ENCODE assay signal across 20 cellular contexts in the genomic region with DNA sequence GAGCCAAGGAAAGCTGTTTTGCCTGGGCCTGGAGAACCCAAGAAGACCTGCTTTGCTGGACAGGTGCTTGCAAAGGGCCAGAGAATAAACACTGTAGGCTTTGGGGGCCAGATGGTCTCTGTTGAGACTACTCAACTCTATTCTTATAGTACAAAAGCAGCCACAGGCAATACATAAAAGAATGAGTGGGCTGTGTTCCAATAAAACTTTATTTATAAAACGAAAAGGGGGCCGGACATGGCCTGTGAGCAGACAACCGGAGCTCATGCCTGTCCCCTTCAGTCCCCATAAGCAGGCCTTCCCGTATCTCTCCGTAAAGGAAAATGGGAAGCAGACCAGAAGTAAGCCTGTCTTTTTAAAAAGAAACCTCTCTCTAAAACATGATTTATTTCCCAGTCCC.
DNase-seq lines count a peak whose midpoint lies in the region; ATAC-seq, FAIRE-seq and TF ChIP-seq lines count a peak whose summit lies in the region.
"Had no signal": no experiment of that assay in that cellular context is flagged by ENCODE, and none has a peak within 500 bp of the region (broad histone marks: within the 10 kb centered on the region; RNA-seq: fewer than 3 reads in every experiment).

No MANE protein-coding gene starts in this region.

- DNase-seq in NCI-H69 (lab: John Stamatoyannopoulos, UW): peak; percentile 36
- DNase-seq in K562 (ENCODE audit: extremely low read depth in 1 of 4, low spot score in 3 of 4): no peak
- DNase-seq in spleen: no peak
- no peak for DNase-seq in CD8-positive, alpha-beta memory T cell
- no peak for DNase-seq in islet precursor cell
- DNase-seq in endodermal cell: no peak
- DNase-seq in SK-N-DZ (ENCODE audit: low spot score): no peak
- DNase-seq: Calu3; CD4-positive, CD25-positive, alpha-beta regulatory T cell; DMS153; DMS79 treated with DMSO at 0.1 percent for 48 hours; EL; GOT3; H9; IMR-90; KG1 had no signal

- no peak for TF ChIP-seq POLR2A in K562 (conservative IDR thresholded peaks at IDR 0.05)
- TF ChIP-seq POLR2A in spleen (IDR thresholded peaks at IDR 0.05): no peak

- ATAC-seq in K562: no peak
- ATAC-seq: A549 had no signal

- 83% methylated on average over 4 of the region's 5 CpGs for WGBS in K562 (ENCODE audit: insufficient coverage, low coverage, missing lambda C conversion rate)
- WGBS in spleen, 5 donors: 76 to 91% (median 87%) methylated on average over 5 of the region's 5 CpGs
- 83 to 95% methylated on average over 3 to 5 of the region's 5 CpGs for WGBS in endodermal cell (ENCODE audit: insufficient coverage in 1 of 2, insufficient read length in 1 of 2), 2 experiments

- H3K27ac Mint-ChIP-seq in CD8-positive, alpha-beta memory T cell: no peak overlapping the region
- no peak overlapping the region for H3K27ac Mint-ChIP-seq in endodermal cell
- H3K27ac Mint-ChIP-seq: H9 had no signal

- CTCF ChIA-PET in K562 (lab: Yijun Ruan, JAX; ENCODE audit: low intra/inter-chr PET ratio): no interaction called here
- CTCF ChIA-PET in CD8-positive, alpha-beta memory T cell (lab: Charles Lee): interaction anchor here (1.0 kb wide), 1 partner anchor 13 kb away, joined by 4 read pairs; no protein-coding TSS in a partner anchor

- H3K27me3 Mint-ChIP-seq in CD8-positive, alpha-beta memory T cell: peaks cover 0 to 2% of the 10 kb centered on the region in 2 donors
- no peaks in the 10 kb centered on the region for H3K27me3 Mint-ChIP-seq in endodermal cell (ENCODE audit: insufficient read depth)
- H3K27me3 Mint-ChIP-seq: CD4-positive, CD25-positive, alpha-beta regulatory T cell had no signal

- H3K9ac ChIP-seq in BLaER1 treated with 17β-estradiol and CSF1 and Interleukin-3, amounts not matched to agents 10 nM and 100 nM: peak overlapping the region in 8 of 11 experiments; percentile 25 to 58 (median 44); a peak in 8 of 22 replicates
- H3K9ac ChIP-seq in K562 (ENCODE audit: insufficient read depth in 1 of 2, low read depth in 2 of 2, low read length in 2 of 2) (no peak overlapping the region; a peak in 1 of 4 replicates), endodermal cell (ENCODE audit: extremely low read depth, low read length, poor library complexity, severe bottlenecking) (no peak overlapping the region)

- peaks cover 96 to 100% (median 100%) of the 10 kb centered on the region in 10 experiments for H3K4me1 ChIP-seq in BLaER1 treated with 17β-estradiol and CSF1 and Interleukin-3, amounts not matched to agents 10 nM and 100 nM
- H3K4me1 ChIP-seq in K562 (replicated peaks in 1 of 2; ENCODE audit: control insufficient read depth in 2 of 2, insufficient read depth in 2 of 2, low read length in 2 of 2) (peaks cover 14 to 28% of the 10 kb centered on the region in 2 experiments), spleen (peaks cover 7 to 45% (median 26%) of the 10 kb centered on the region in 6 donors), endodermal cell (ENCODE audit: control insufficient read depth, insufficient read depth, low read length) (no peaks in the 10 kb centered on the region)
- peaks cover 11% of the 10 kb centered on the region for H3K4me1 ChIP-seq in CD8-positive, alpha-beta memory T cell (ENCODE audit: insufficient read depth, low read length)

- no TSS peak for BruUV-seq in K562 (replicated peaks; lab: Mats Ljungman, UMichigan)

- H3K36me3 ChIP-seq in BLaER1 treated with 17β-estradiol and CSF1 and Interleukin-3, amounts not matched to agents 10 nM and 100 nM: peaks cover 0 to 25% (median 7%) of the 10 kb centered on the region in 11 experiments; a peak in 10 of 22 replicates
- H3K36me3 ChIP-seq in K562 (ENCODE audit: control insufficient read depth, insufficient read depth, low read length): peaks cover 5% of the 10 kb centered on the region; the same call in 1 of the 3 replicates
- H3K36me3 ChIP-seq in spleen: peaks cover 0 to under 1% (median 0%) of the 10 kb centered on the region in 6 donors
- H3K36me3 ChIP-seq in CD8-positive, alpha-beta memory T cell (ENCODE audit: insufficient read depth, low read length): no peaks in the 10 kb centered on the region
- no peaks in the 10 kb centered on the region for H3K36me3 ChIP-seq in endodermal cell (ENCODE audit: control insufficient read depth, insufficient read depth, low read length)

- no peak for FAIRE-seq in K562 (lab: Jason Lieb, UNC)
- FAIRE-seq: A549, G401.6, GM12892 had no signal

- H3K79me2 ChIP-seq in K562 (ENCODE audit: control insufficient read depth, insufficient read depth, low read length): peaks cover 24% of the 10 kb centered on the region

- peak overlapping the region; percentile 57 to 98 (median 94); a peak in 21 of 22 replicates for H3K4me2 ChIP-seq in BLaER1 treated with 17β-estradiol and CSF1 and Interleukin-3, amounts not matched to agents 10 nM and 100 nM
- H3K4me2 ChIP-seq in K562 (ENCODE audit: insufficient read depth, low read length): no peak overlapping the region
- H3K4me2 ChIP-seq: A549 had no signal

- intact Hi-C loops in K562 (cut with micrococcal nuclease): no loop called here
- intact Hi-C loops in spleen (cut with DNase I; ENCODE audit: low total_unique reads): no loop called here

- no peaks in the 10 kb centered on the region for H3K9me1 ChIP-seq in K562 (ENCODE audit: control insufficient read depth, insufficient read depth, low read length)

- peaks cover 10 to 21% (median 12%) of the 10 kb centered on the region in 3 donors for H3K4me1 Mint-ChIP-seq in CD8-positive, alpha-beta memory T cell
- peaks cover 8% of the 10 kb centered on the region for H3K4me1 Mint-ChIP-seq in endodermal cell

- TF ChIP-seq EP300 in K562 (IDR thresholded peaks at IDR 0.05; ENCODE audit: low read length): no peak

- in situ Hi-C loops in K562 (cut with MboI): no loop called here

- no peaks in the 10 kb centered on the region for H3K36me3 Mint-ChIP-seq in CD8-positive, alpha-beta memory T cell
- no peaks in the 10 kb centered on the region for H3K36me3 Mint-ChIP-seq in endodermal cell (ENCODE audit: low read depth)

- no peak overlapping the region for H3K4me3 Mint-ChIP-seq in CD8-positive, alpha-beta memory T cell
- H3K4me3 Mint-ChIP-seq in endodermal cell: no peak overlapping the region
- H3K4me3 Mint-ChIP-seq: CD4-positive, CD25-positive, alpha-beta regulatory T cell; H9 had no signal

- H3K9me3 Mint-ChIP-seq in CD8-positive, alpha-beta memory T cell: no peaks in the 10 kb centered on the region
- H3K9me3 Mint-ChIP-seq in endodermal cell: no peaks in the 10 kb centered on the region
- H3K9me3 Mint-ChIP-seq: CD4-positive, CD25-positive, alpha-beta regulatory T cell; H9 had no signal

- peaks cover 3 to 58% (median 25%) of the 10 kb centered on the region in 11 experiments; a peak in 15 of 22 replicates for H4K20me1 ChIP-seq in BLaER1 treated with 17β-estradiol and CSF1 and Interleukin-3, amounts not matched to agents 10 nM and 100 nM
- no peaks in the 10 kb centered on the region for H4K20me1 ChIP-seq in K562 (replicated peaks; ENCODE audit: control insufficient read depth, insufficient read depth, low read length)

- no peaks in the 10 kb centered on the region for H3K27me3 ChIP-seq in BLaER1 treated with 17β-estradiol and CSF1 and Interleukin-3, amounts not matched to agents 10 nM and 100 nM
- H3K27me3 ChIP-seq in K562 (ENCODE audit: control insufficient read depth in 2 of 2, insufficient read depth in 2 of 2, low read length in 2 of 2) (no peaks in the 10 kb centered on the region), spleen (replicated peaks in 1 of 7) (peaks cover 0 to 4% (median 0%) of the 10 kb centered on the region in 7 donors), endodermal cell (ENCODE audit: control insufficient read depth, insufficient read depth, low read length, poor library complexity, severe bottlenecking) (no peaks in the 10 kb centered on the region)
- H3K27me3 ChIP-seq in CD8-positive, alpha-beta memory T cell (ENCODE audit: insufficient read depth, low read length, poor library complexity, severe bottlenecking): no peaks in the 10 kb centered on the region

- no peak for TF ChIP-seq CTCF in K562 (IDR thresholded peaks at IDR 0.05 in 2 of 3, conservative IDR thresholded peaks at IDR 0.05 in 1 of 3; ENCODE audit: insufficient read depth in 2 of 3, low read depth in 1 of 3, low read length in 3 of 3)
- no peak for TF ChIP-seq CTCF in spleen (IDR thresholded peaks at IDR 0.05 in 8 of 11, conservative IDR thresholded peaks at IDR 0.05 in 3 of 11)
- no peak for TF ChIP-seq CTCF in endodermal cell (conservative IDR thresholded peaks at IDR 0.05)

- H3K9me3 ChIP-seq in BLaER1 treated with 17β-estradiol and CSF1 and Interleukin-3, amounts not matched to agents 10 nM and 100 nM (replicated peaks in 1 of 11): no peaks in the 10 kb centered on the region
- H3K9me3 ChIP-seq in K562 (replicated peaks; ENCODE audit: control insufficient read depth, insufficient read depth, low read depth, low read length) (no peaks in the 10 kb centered on the region), spleen (no peaks in the 10 kb centered on the region), endodermal cell (ENCODE audit: control insufficient read depth, low read length) (no peaks in the 10 kb centered on the region)
- H3K9me3 ChIP-seq in CD8-positive, alpha-beta memory T cell (ENCODE audit: low read length): no peaks in the 10 kb centered on the region
- H3K9me3 ChIP-seq: A549 had no signal

- POLR2A ChIA-PET in K562 (lab: Yijun Ruan, JAX): interaction anchor here (0.5 kb wide), 1 partner anchor 675 kb away, joined by 3 read pairs; no protein-coding TSS in a partner anchor
- POLR2A ChIA-PET in CD8-positive, alpha-beta memory T cell (lab: Charles Lee): no interaction called here

- H3K27ac ChIP-seq in BLaER1 treated with 17β-estradiol and CSF1 and Interleukin-3, amounts not matched to agents 10 nM and 100 nM: peak overlapping the region in 9 of 11 experiments; percentile 2 to 75 (median 42); a peak in 16 of 22 replicates
- H3K27ac ChIP-seq in K562 (ENCODE audit: extremely low read depth, low read depth, low read length) (no peak overlapping the region), spleen (peak overlapping the region in 5 of 8 donors; percentile 29 to 63 (median 61)), endodermal cell (ENCODE audit: low read depth, low read length) (no peak overlapping the region)
- no peak overlapping the region for H3K27ac ChIP-seq in CD8-positive, alpha-beta memory T cell (ENCODE audit: low read depth, low read length)
- H3K27ac ChIP-seq: A549 had no signal

- TF ChIP-seq RAD21 in K562 (CRISPR knock-in tag; conservative IDR thresholded peaks at IDR 0.05 in 1 of 2, IDR thresholded peaks at IDR 0.05 in 1 of 2): no peak

- H2AFZ ChIP-seq in K562 (ENCODE audit: low read depth, low read length): no peak overlapping the region

- no peak overlapping the region for H3K4me3 ChIP-seq in BLaER1 treated with 17β-estradiol and CSF1 and Interleukin-3, amounts not matched to agents 10 nM and 100 nM
- no peak overlapping the region for H3K4me3 ChIP-seq in K562
- H3K4me3 ChIP-seq in spleen: no peak overlapping the region
- H3K4me3 ChIP-seq in CD8-positive, alpha-beta memory T cell (ENCODE audit: low read length): no peak overlapping the region
- H3K4me3 ChIP-seq in endodermal cell (ENCODE audit: low read length): no peak overlapping the region
- H3K4me3 ChIP-seq: A549 had no signal

Comparison
In these comparisons a context has a peak if more than half of its experiments do, and no peak if none do; other contexts are left out.
1. H3K27ac ChIP-seq: peak in BLaER1 treated with 17β-estradiol and CSF1 and Interleukin-3, amounts not matched to agents 10 nM and 100 nM (9 of 11) and spleen (5 of 8); none in K562 (single experiment), CD8-positive, alpha-beta memory T cell (single experiment) and endodermal cell (single experiment).
2. H3K9ac ChIP-seq: peak in BLaER1 treated with 17β-estradiol and CSF1 and Interleukin-3, amounts not matched to agents 10 nM and 100 nM (8 of 11); none in K562 (0 of 2) and endodermal cell (single experiment).